In genomic region chr14:105577339-105577861, GRCh38 we compare ENCODE assay signal across 1 cellular context.
TF ChIP-seq lines count a peak whose summit lies in the region.

No MANE protein-coding gene starts in this region.

TF ChIP-seq in WTC11, 78 proteins besides CTCF, POLR2A, EP300 and RAD21 (continued from another document):
- TF ChIP-seq ARID4B (CRISPR knock-in tag; IDR thresholded peaks at IDR 0.05; ENCODE audit: borderline replicate concordance) (no peak), E2F1 (CRISPR knock-in tag; IDR thresholded peaks at IDR 0.05) (no peak), SP1 (CRISPR knock-in tag; conservative IDR thresholded peaks at IDR 0.05) (no peak), ATF1 (CRISPR knock-in tag; IDR thresholded peaks at IDR 0.05) (no peak), ERG (CRISPR knock-in tag; IDR thresholded peaks at IDR 0.05) (no peak)
